29 cellular contexts compared by ENCODE assay signal in the genomic region with DNA sequence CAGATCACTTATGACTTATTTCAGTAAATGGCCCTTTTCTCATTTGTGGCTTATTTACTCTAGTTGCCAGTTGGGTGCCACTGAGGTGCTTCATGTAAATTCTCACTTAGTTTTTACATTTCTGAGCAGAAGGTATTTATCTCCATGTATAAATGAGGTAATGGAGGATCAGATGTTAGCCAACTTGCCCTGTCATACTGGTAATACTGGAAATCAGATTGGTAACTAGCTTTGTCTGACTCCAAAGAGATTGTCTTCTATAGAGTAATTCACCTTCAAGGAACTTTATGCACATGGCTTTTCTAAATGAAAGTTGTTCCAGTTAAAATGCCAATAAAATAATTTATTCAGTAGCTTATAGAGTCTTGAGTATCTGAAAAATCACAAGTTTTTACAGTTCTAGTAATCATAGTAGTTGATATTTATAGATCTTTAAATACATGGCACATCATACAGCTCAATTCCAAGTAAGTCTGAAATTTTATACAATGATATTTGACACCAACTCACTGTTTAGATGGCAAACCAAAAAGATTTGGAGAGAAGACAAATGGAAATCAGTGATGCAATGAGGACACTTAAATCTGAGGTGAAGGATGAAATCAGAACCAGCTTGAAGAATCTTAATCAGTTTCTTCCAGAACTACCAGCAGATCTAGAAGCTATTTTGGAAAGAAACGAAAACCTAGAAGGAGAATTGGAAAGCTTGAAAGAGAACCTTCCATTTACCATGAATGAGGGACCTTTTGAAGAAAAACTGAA. TPM values are rescaled to one million over a fixed set of nuclear protein-coding genes. Genes with fewer than 3 reads are reported as not detected.
DNase-seq lines count a peak whose midpoint lies in the region; ATAC-seq lines count a peak whose summit lies in the region.
"Had no signal": no experiment of that assay in that cellular context is flagged by ENCODE, and none has a peak within 500 bp of the region (broad histone marks: within the 10 kb centered on the region; RNA-seq: fewer than 3 reads in every experiment).

No MANE protein-coding gene starts in this region.

- peak overlapping the region; percentile 67 for H3K27ac Mint-ChIP-seq in activated T-cell treated with anti-CD3 and anti-CD28 coated beads, Interleukin-2, amount 50 U/mL, for 72 hours
- H3K27ac Mint-ChIP-seq in activated naive CD8-positive, alpha-beta T cell = peak overlapping the region; percentile 54

- H3K4me3 Mint-ChIP-seq in activated T-cell treated with anti-CD3 and anti-CD28 coated beads, Interleukin-2, amount 50 U/mL, for 72 hours = no peak overlapping the region
- H3K4me3 Mint-ChIP-seq in activated naive CD8-positive, alpha-beta T cell = no peak overlapping the region
- H3K4me3 Mint-ChIP-seq: activated naive CD8-positive, alpha-beta T cell treated with anti-CD3 and anti-CD28 coated beads, Interleukin-2, amount 10 ng/mL, durations not matched to agents 7 days and 5 days had no signal

- no peak for DNase-seq in activated T-cell treated with anti-CD3 and anti-CD28 coated beads, Interleukin-2, amount 50 U/mL, for 72 hours
- DNase-seq in activated T-cell treated with anti-CD3 and anti-CD28 coated beads, Interleukin-2, amount 50 U/mL, for 1 hour = no peak
- peak; percentile 21 for DNase-seq in DMS79 (lab: John Stamatoyannopoulos, UW)
- DNase-seq in iris pigment epithelial cell (ENCODE audit: low read depth) = peak; percentile 14
- no peak for DNase-seq in hepatic stellate cell (ENCODE audit: low spot score)
- DNase-seq: activated CD4-positive, CD25-positive, alpha-beta regulatory T cell treated with anti-CD3 and anti-CD28 coated beads, Interleukin-2, amount 50 U/mL, for 72 hours; activated naive CD8-positive, alpha-beta T cell treated with anti-CD3 and anti-CD28 coated beads, Interleukin-2, amount 10 ng/mL, durations not matched to agents 7 days and 5 days; AML-193; effector memory CD4-positive, alpha-beta T cell; foreskin keratinocyte; HCEC 1CT; heart right ventricle; MV-4-11; NCI-H1436; NCI-H2081 treated with DMSO at 0.1 percent for 48 hours; NCI-H226; NCI-H69; occipital lobe; psoas muscle; Right ventricle myocardium superior; stimulated activated CD4-positive, alpha-beta T cell treated with anti-CD3 and anti-CD28 coated beads, Interleukin-12 subunit alpha, Interleukin-12 subunit beta, amount 100 ng/mL, for 4 hours; stimulated activated CD4-positive, alpha-beta T cell treated with anti-CD3 and anti-CD28 coated beads, Interleukin-2, amount 100 ng/mL, for 48 hours; T-helper 2 cell had no signal

- peaks cover 6 to 29% of the 10 kb centered on the region in 2 donors for H3K36me3 Mint-ChIP-seq in activated T-cell treated with anti-CD3 and anti-CD28 coated beads, Interleukin-2, amount 50 U/mL, for 72 hours (ENCODE audit: insufficient read depth in 2 of 2)
- peaks cover 8% of the 10 kb centered on the region for H3K36me3 Mint-ChIP-seq in activated naive CD8-positive, alpha-beta T cell

- ATAC-seq in activated T-cell treated with anti-CD3 and anti-CD28 coated beads, Interleukin-2, amount 50 U/mL, for 72 hours (replicated peaks in 1 of 2) = no peak
- ATAC-seq in GM21619 (IDR thresholded peaks at IDR 0.05; ENCODE audit: unreplicated experiment) (no peak), HG03095 (IDR thresholded peaks at IDR 0.05; ENCODE audit: unreplicated experiment) (no peak)
- ATAC-seq: A549, foreskin keratinocyte, heart right ventricle, psoas muscle, sciatic nerve, SK-N-SH treated with all-trans-retinoic acid at 6 μM for 48 hours had no signal

- H3K27me3 Mint-ChIP-seq in activated T-cell treated with anti-CD3 and anti-CD28 coated beads, Interleukin-2, amount 50 U/mL, for 72 hours (ENCODE audit: low read depth) = no peaks in the 10 kb centered on the region
- H3K27me3 Mint-ChIP-seq in activated naive CD8-positive, alpha-beta T cell = no peaks in the 10 kb centered on the region
- H3K27me3 Mint-ChIP-seq: activated naive CD8-positive, alpha-beta T cell treated with anti-CD3 and anti-CD28 coated beads, Interleukin-2, amount 10 ng/mL, durations not matched to agents 7 days and 5 days had no signal

- H3K9me3 Mint-ChIP-seq in activated T-cell treated with anti-CD3 and anti-CD28 coated beads, Interleukin-2, amount 50 U/mL, for 72 hours = no peaks in the 10 kb centered on the region
- H3K9me3 Mint-ChIP-seq in activated naive CD8-positive, alpha-beta T cell (ENCODE audit: low read depth) = no peaks in the 10 kb centered on the region
- H3K9me3 Mint-ChIP-seq: activated naive CD8-positive, alpha-beta T cell treated with anti-CD3 and anti-CD28 coated beads, Interleukin-2, amount 10 ng/mL, durations not matched to agents 7 days and 5 days had no signal

- H3K4me1 Mint-ChIP-seq in activated T-cell treated with anti-CD3 and anti-CD28 coated beads, Interleukin-2, amount 50 U/mL, for 72 hours (ENCODE audit: low read depth) = peaks cover 10% of the 10 kb centered on the region
- H3K4me1 Mint-ChIP-seq in activated naive CD8-positive, alpha-beta T cell (ENCODE audit: low read depth) = peaks cover 19% of the 10 kb centered on the region

RNA-seq across cellular contexts. Expression of a gene that starts 28.8 kb away (rescaled TPM):
- total RNA-seq in activated T-cell treated with anti-CD3 and anti-CD28 coated beads, Interleukin-2, amount 50 U/mL, for 72 hours = 10 to 100 TPM; 56.2 to 63.7 TPM

Comparison
In these comparisons a context has a peak if more than half of its experiments do, and no peak if none do; other contexts are left out.
1. DNase-seq: peak in DMS79 (single experiment) and iris pigment epithelial cell (single experiment); none in activated T-cell treated with anti-CD3 and anti-CD28 coated beads, Interleukin-2, amount 50 U/mL, for 72 hours (0 of 2), activated T-cell treated with anti-CD3 and anti-CD28 coated beads, Interleukin-2, amount 50 U/mL, for 1 hour (single experiment) and hepatic stellate cell (single experiment).